Comparison of ENCODE assay signal across 1 cellular context in the genomic region with DNA sequence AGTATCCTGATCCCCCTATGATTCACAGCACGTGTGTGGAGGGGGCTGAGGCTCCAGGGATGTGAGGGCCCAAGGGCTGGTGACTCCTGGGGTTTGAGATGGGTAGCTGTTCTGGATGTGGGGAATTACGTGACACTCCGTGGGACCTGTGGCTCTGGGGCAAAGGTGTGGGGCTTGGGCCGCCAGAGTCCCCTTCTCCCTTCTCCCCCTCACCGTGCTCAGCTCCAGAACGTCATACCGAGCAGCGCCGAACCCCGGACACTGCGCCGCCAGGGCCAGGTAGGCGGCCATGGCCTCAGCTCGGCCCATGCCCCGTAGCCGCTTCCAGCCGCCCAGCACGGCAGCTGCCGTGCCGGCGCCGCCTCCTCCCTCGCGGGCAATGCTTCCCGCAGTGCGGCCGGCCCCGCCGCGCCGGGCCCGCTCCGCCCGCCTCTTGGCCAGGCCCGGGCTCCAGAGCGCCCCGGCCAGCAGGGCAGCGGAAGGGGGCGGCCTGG.
TF ChIP-seq lines count a peak whose summit lies in the region.

No MANE protein-coding gene starts in this region.

TF ChIP-seq in H1, 55 proteins besides CTCF, POLR2A, EP300 and RAD21:
- TF ChIP-seq EZH2 (IDR thresholded peaks at IDR 0.05; ENCODE audit: low read depth, low read length, severe bottlenecking) (no peak), YY1 (IDR thresholded peaks at IDR 0.05; ENCODE audit: low read depth, low read length) (0 out of 2 replicates have a peak, but pooled peaks have one; percentile 36)
TF ChIP-seq in H1: peak in this region for 1.
